7 cellular contexts compared by ENCODE assay signal in genomic region chr6:103826209-103826608, GRCh38.
"Had no signal": no experiment of that assay in that cellular context is flagged by ENCODE, and none has a peak within 500 bp of the region (broad histone marks: within the 10 kb centered on the region; RNA-seq: fewer than 3 reads in every experiment).

No MANE protein-coding gene starts in this region.

- H3K4me3 ChIP-seq: K562 had no signal

- H3K4me1 Mint-ChIP-seq: IgD-negative memory B cell had no signal

- H3K27ac Mint-ChIP-seq: IgD-negative memory B cell had no signal

- ATAC-seq: HepG2, K562 had no signal

- DNase-seq: IMR-90, KBM-7, KG1 had no signal

- H3K4me3 Mint-ChIP-seq: IgD-negative memory B cell had no signal

- H3K27me3 Mint-ChIP-seq: IgD-negative memory B cell had no signal

- H3K36me3 Mint-ChIP-seq: IgD-negative memory B cell had no signal

- H3K27ac ChIP-seq: HL-60 had no signal
